ENCODE assay signal across 1 cellular context in genomic region chr1:3312894-3313578, GRCh38.
TF ChIP-seq lines count a peak whose summit lies in the region.

No MANE protein-coding gene starts in this region.

TF ChIP-seq in WTC11, 78 proteins besides CTCF, POLR2A, EP300 and RAD21 (continued from another document):
- TF ChIP-seq ATF2 (CRISPR knock-in tag; IDR thresholded peaks at IDR 0.05; ENCODE audit: borderline replicate concordance, low read depth) (no peak), TCF7 (CRISPR knock-in tag; IDR thresholded peaks at IDR 0.05; ENCODE audit: low read depth) (no peak)
- TF ChIP-seq, protein P1, sequence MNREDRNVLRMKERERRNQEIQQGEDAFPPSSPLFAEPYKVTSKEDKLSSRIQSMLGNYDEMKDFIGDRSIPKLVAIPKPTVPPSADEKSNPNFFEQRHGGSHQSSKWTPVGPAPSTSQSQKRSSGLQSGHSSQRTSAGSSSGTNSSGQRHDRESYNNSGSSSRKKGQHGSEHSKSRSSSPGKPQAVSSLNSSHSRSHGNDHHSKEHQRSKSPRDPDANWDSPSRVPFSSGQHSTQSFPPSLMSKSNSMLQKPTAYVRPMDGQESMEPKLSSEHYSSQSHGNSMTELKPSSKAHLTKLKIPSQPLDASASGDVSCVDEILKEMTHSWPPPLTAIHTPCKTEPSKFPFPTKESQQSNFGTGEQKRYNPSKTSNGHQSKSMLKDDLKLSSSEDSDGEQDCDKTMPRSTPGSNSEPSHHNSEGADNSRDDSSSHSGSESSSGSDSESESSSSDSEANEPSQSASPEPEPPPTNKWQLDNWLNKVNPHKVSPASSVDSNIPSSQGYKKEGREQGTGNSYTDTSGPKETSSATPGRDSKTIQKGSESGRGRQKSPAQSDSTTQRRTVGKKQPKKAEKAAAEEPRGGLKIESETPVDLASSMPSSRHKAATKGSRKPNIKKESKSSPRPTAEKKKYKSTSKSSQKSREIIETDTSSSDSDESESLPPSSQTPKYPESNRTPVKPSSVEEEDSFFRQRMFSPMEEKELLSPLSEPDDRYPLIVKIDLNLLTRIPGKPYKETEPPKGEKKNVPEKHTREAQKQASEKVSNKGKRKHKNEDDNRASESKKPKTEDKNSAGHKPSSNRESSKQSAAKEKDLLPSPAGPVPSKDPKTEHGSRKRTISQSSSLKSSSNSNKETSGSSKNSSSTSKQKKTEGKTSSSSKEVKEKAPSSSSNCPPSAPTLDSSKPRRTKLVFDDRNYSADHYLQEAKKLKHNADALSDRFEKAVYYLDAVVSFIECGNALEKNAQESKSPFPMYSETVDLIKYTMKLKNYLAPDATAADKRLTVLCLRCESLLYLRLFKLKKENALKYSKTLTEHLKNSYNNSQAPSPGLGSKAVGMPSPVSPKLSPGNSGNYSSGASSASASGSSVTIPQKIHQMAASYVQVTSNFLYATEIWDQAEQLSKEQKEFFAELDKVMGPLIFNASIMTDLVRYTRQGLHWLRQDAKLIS (CRISPR knock-in tag; IDR thresholded peaks at IDR 0.05; ENCODE audit: borderline replicate concordance), result no peak
